Comparison of ENCODE assay signal across 1 cellular context in the genomic region with DNA sequence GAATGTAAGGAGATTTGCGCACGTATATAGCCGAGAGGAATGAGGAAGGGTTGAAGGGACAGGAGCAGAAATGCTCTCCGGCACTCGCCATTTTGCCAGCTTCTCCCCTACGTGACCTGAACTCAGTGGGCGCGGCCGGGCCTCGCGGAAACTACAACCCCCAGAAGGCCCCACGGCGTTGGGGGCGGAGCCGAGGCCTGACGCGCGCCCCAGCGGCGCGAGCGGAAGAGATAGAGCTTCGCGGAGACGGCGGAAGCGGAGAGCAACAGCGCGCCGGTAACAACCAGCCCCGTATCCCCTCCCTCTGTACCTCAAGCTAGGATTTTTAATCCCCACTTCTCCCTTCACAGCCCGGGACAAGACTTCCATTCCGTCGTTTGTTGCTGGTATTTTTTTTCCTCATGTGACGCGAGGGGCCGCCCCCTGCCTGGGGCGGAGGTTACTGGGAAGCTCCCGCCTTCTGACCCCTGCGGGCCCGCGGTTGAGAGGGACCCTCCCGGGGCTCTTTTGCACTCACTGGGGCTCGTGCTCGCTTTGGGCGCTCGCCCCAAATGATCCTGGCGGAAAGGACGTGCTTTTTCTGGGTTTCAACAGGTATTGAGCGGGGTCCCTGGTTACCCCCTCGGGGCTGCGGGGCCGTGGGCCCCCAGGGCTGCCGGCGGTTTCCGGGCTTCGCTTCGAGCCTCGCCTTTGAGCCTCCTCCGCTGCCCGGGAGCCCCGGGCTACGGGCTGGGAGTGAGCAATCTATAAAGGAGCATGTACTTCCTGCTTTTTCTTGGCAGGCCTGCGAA.
TF ChIP-seq lines count a peak whose summit lies in the region.

A gene (plus strand): TSS at position 227 of the 791 bp plus-strand sequence. CDS start 73,458 bp downstream, outside the sequence.

TF ChIP-seq in H1, 55 proteins besides CTCF, POLR2A, EP300 and RAD21 (continued from another document):
- TF ChIP-seq, protein P1, sequence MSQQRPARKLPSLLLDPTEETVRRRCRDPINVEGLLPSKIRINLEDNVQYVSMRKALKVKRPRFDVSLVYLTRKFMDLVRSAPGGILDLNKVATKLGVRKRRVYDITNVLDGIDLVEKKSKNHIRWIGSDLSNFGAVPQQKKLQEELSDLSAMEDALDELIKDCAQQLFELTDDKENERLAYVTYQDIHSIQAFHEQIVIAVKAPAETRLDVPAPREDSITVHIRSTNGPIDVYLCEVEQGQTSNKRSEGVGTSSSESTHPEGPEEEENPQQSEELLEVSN (IDR thresholded peaks at IDR 0.05), result peak; percentile 40; the same call in 1 of the 2 replicates
- TF ChIP-seq SUZ12 (IDR thresholded peaks at IDR 0.05; ENCODE audit: low read length), result no peak
- peak; percentile 88 for TF ChIP-seq PHF8 (conservative IDR thresholded peaks at IDR 0.05; ENCODE audit: low read depth, low read length)
- TF ChIP-seq, protein P2, sequence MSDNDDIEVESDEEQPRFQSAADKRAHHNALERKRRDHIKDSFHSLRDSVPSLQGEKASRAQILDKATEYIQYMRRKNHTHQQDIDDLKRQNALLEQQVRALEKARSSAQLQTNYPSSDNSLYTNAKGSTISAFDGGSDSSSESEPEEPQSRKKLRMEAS (IDR thresholded peaks at IDR 0.05), result 0 out of 2 replicates have a peak, but pooled peaks have one; percentile 20
- peak; percentile 62 for TF ChIP-seq TBP (IDR thresholded peaks at IDR 0.05; ENCODE audit: low read depth, low read length)
- peak; percentile 96 for TF ChIP-seq ASH2L (IDR thresholded peaks at IDR 0.05; ENCODE audit: low read length)
- TF ChIP-seq JUND (IDR thresholded peaks at IDR 0.05; ENCODE audit: low read length), result 0 out of 2 replicates have a peak, but pooled peaks have one; percentile 21
- TF ChIP-seq HDAC2 (IDR thresholded peaks at IDR 0.05; ENCODE audit: borderline replicate concordance in 1 of 2, low read depth in 2 of 2, low read length in 2 of 2), result 0 out of 4 replicates have a peak, but pooled peaks of 1 of the 2 experiments have one; percentile 31
- TF ChIP-seq SRF (IDR thresholded peaks at IDR 0.05; ENCODE audit: low read depth, low read length), result no peak
- TF ChIP-seq KDM4A (IDR thresholded peaks at IDR 0.05; ENCODE audit: low read depth, low read length, severe bottlenecking), result peak; percentile 76
- TF ChIP-seq POLR2AphosphoS5 (IDR thresholded peaks at IDR 0.05; ENCODE audit: low read depth, low read length), result peak; percentile 92
- TF ChIP-seq MAFK (IDR thresholded peaks at IDR 0.05; ENCODE audit: low read depth, low read length), result no peak
- TF ChIP-seq BCL11A (IDR thresholded peaks at IDR 0.05; ENCODE audit: low read depth in 2 of 2, low read length in 2 of 2), result no peak
- peak; percentile 69; the same call in 1 of the 2 replicates for TF ChIP-seq SP1 (IDR thresholded peaks at IDR 0.05; ENCODE audit: low read depth, low read length)
- no peak for TF ChIP-seq GTF2F1 (IDR thresholded peaks at IDR 0.05; ENCODE audit: borderline replicate concordance, low read depth, low read length)
- peak; percentile 88; the same call in 1 of the 2 replicates for TF ChIP-seq YY1 (IDR thresholded peaks at IDR 0.05; ENCODE audit: low read depth, low read length)
- peak; percentile 88 for TF ChIP-seq TAF1 (IDR thresholded peaks at IDR 0.05; ENCODE audit: low read depth, low read length)
- TF ChIP-seq TAF7 (optimal IDR thresholded peaks at IDR 0.05; ENCODE audit: borderline replicate concordance, low read depth, low read length), result no peak
- no peak for TF ChIP-seq NRF1 (IDR thresholded peaks at IDR 0.05; ENCODE audit: low read depth, low read length)
- peak; percentile 91 for TF ChIP-seq CREB1 (IDR thresholded peaks at IDR 0.05)
- peak; percentile 82 for TF ChIP-seq SIX5 (IDR thresholded peaks at IDR 0.05; ENCODE audit: low read depth, low read length)
